8 cellular contexts compared by ENCODE assay signal in genomic region chr2:165793779-165794519, GRCh38. TPM values are rescaled to one million over a fixed set of nuclear protein-coding genes. Genes with fewer than 3 reads are reported as not detected.
DNase-seq lines count a peak whose midpoint lies in the region; ATAC-seq and TF ChIP-seq lines count a peak whose summit lies in the region.

TSS of gene GALNT3 (minus strand) at chr2:165794247. CDS start at chr2:165770700, 23,547 bp downstream.

- POLR2A ChIA-PET in Caco-2 (lab: Charles Lee) = interaction anchor here (0.6 to 1.9 kb wide), 6 partner anchors 9 to 359 kb away, joined by 3 to 9 read pairs (median 4); partner anchors contain the start of gene TTC21B

- TF ChIP-seq CTCF in Caco-2 (IDR thresholded peaks at IDR 0.05; ENCODE audit: insufficient read depth in 1 of 2, low read depth in 1 of 2, low read length in 1 of 2, severe bottlenecking in 1 of 2, unreplicated experiment in 1 of 2) (peak in 1 of 2 experiments; percentile 4), HL-60 (IDR thresholded peaks at IDR 0.05; ENCODE audit: insufficient read depth, low read length) (no peak), mammary epithelial cell (conservative IDR thresholded peaks at IDR 0.05 in 1 of 2, IDR thresholded peaks at IDR 0.05 in 1 of 2; ENCODE audit: extremely low read depth in 1 of 2, insufficient read depth in 1 of 2, low read depth in 1 of 2, low read length in 2 of 2) (peak in 1 of 2 donors; percentile 7), kidney epithelial cell (IDR thresholded peaks at IDR 0.05; ENCODE audit: insufficient read depth, low read length, poor library complexity, severe bottlenecking) (no peak)

- H3K4me2 ChIP-seq in mammary epithelial cell (ENCODE audit: insufficient read depth, low read depth, low read length) = peak within 1 kb of the TSS; percentile 96

- H3K4me3 ChIP-seq in Caco-2 (ENCODE audit: low read depth, low read length) = peak within 1 kb of the TSS; percentile 87
- H3K4me3 ChIP-seq in HL-60 (replicated peaks; ENCODE audit: insufficient read depth, low read length) = peak within 1 kb of the TSS; percentile 97
- peak within 1 kb of the TSS; percentile 74 to 96 (median 80) for H3K4me3 ChIP-seq in mammary epithelial cell (replicated peaks in 1 of 3; ENCODE audit: insufficient read depth in 1 of 3, low read depth in 2 of 3, low read length in 3 of 3)
- H3K4me3 ChIP-seq in kidney epithelial cell (ENCODE audit: low read depth, low read length) = peak within 1 kb of the TSS; percentile 77

- no peaks in the 10 kb centered on the region for H3K27me3 Mint-ChIP-seq in Caco-2 (ENCODE audit: insufficient read depth, unreplicated experiment)

- no peaks in the 10 kb centered on the region for H3K9me3 Mint-ChIP-seq in Caco-2 (ENCODE audit: unreplicated experiment)

- CTCF ChIA-PET in Caco-2 (lab: Charles Lee) = interaction anchor here (0.5 to 1.9 kb wide), 7 partner anchors 10 to 1596 kb away, joined by 3 to 23 read pairs (median 3); partner anchors contain the start of gene SCN1A
- CTCF ChIA-PET in mammary epithelial cell (lab: Charles Lee; ENCODE audit: low non-redundant PET) = interaction anchor here (0.5 to 2.1 kb wide), 2 partner anchors 80 to 365 kb away, joined by 3 to 7 read pairs; no protein-coding TSS in a partner anchor

- in situ Hi-C loops in mammary epithelial cell (cut with MboI; ENCODE audit: low sequenced_read_pairs in 2 of 2) = loop anchor here in 1 of 2 donors (10.0 kb wide), 1 partner anchor 81 kb away; no protein-coding TSS in a partner anchor

- H3K27me3 ChIP-seq in Caco-2 (replicated peaks; ENCODE audit: control insufficient read depth, insufficient read depth, low read length) (no peaks in the 10 kb centered on the region), HL-60 (ENCODE audit: insufficient read depth, poor library complexity, severe bottlenecking) (no peaks in the 10 kb centered on the region), mammary epithelial cell (ENCODE audit: insufficient read depth, low read length) (no peaks in the 10 kb centered on the region), kidney epithelial cell (ENCODE audit: control insufficient read depth, insufficient read depth, low read length) (peaks cover 4% of the 10 kb centered on the region)

- no peaks in the 10 kb centered on the region for H3K36me3 ChIP-seq in Caco-2 (ENCODE audit: control insufficient read depth, insufficient read depth, low read length)
- no peaks in the 10 kb centered on the region for H3K36me3 ChIP-seq in mammary epithelial cell (ENCODE audit: insufficient read depth, low read length)
- no peaks in the 10 kb centered on the region for H3K36me3 ChIP-seq in kidney epithelial cell (ENCODE audit: control insufficient read depth, insufficient read depth, low read length)

- peak within 1 kb of the TSS; percentile 85 for H2AFZ ChIP-seq in mammary epithelial cell (ENCODE audit: low read depth, low read length)

- H3K4me3 Mint-ChIP-seq in Caco-2 (ENCODE audit: unreplicated experiment) = peak within 1 kb of the TSS; percentile 97

- H3K27ac ChIP-seq in HL-60 (replicated peaks) (peak within 1 kb of the TSS; percentile 90), mammary epithelial cell (ENCODE audit: insufficient read depth, low read depth, low read length) (peak within 1 kb of the TSS; percentile 96)

- peak; percentile 31 for ATAC-seq in GM21360 (IDR thresholded peaks at IDR 0.05; ENCODE audit: unreplicated experiment)

- BruUV-seq in Caco-2 (replicated peaks; lab: Mats Ljungman, UMichigan) = no TSS peak
- no TSS peak for BruUV-seq in mammary epithelial cell (replicated peaks; lab: Mats Ljungman, UMichigan)

- peaks cover 11% of the 10 kb centered on the region for H3K4me1 Mint-ChIP-seq in Caco-2 (ENCODE audit: low read depth, unreplicated experiment)

- peak; percentile 96 for DNase-seq in Caco-2
- peak in 1 of 2 experiments; percentile 54 for DNase-seq in HL-60 (ENCODE audit: low read depth in 1 of 2, low spot score in 1 of 2)
- DNase-seq in mammary epithelial cell = peak; percentile 93
- DNase-seq in kidney epithelial cell (ENCODE audit: low read depth) = no peak
- peak; percentile 27 to 31 for DNase-seq in stimulated activated CD4-positive, alpha-beta T cell treated with anti-CD3 and anti-CD28 coated beads, Interleukin-2, amount 100 ng/mL, for 24 hours
- DNase-seq in kidney glomerular epithelial cell (lab: John Stamatoyannopoulos, UW) = no peak

- no peaks in the 10 kb centered on the region for H3K4me1 ChIP-seq in Caco-2
- peaks cover 15% of the 10 kb centered on the region for H3K4me1 ChIP-seq in mammary epithelial cell (ENCODE audit: insufficient read depth, low read length)

- H3K9me3 ChIP-seq in Caco-2 (no peaks in the 10 kb centered on the region), mammary epithelial cell (replicated peaks; ENCODE audit: insufficient read depth, low read length) (no peaks in the 10 kb centered on the region)

- peak within 1 kb of the TSS; percentile 99 for H3K9ac ChIP-seq in mammary epithelial cell (ENCODE audit: insufficient read depth, low read length)

- H3K79me2 ChIP-seq in mammary epithelial cell (ENCODE audit: insufficient read depth, low read length) = peaks cover 49% of the 10 kb centered on the region

- H4K20me1 ChIP-seq in mammary epithelial cell (ENCODE audit: insufficient read depth, low read length) = no peaks in the 10 kb centered on the region

- dilution Hi-C loops in mammary epithelial cell (cut with HindIII; ENCODE audit: low sequenced_read_pairs) = no loop called here

- intact Hi-C loops in Caco-2 (cut with micrococcal nuclease; ENCODE audit: unreplicated experiment) (loop anchor here (1.0 kb wide), 2 partner anchors 80 to 159 kb away; partner anchors contain the start of gene TTC21B), mammary epithelial cell (cut with micrococcal nuclease) (loop anchor here (1.0 to 5.0 kb wide), 5 partner anchors 39 to 782 kb away; no protein-coding TSS in a partner anchor)
- intact Hi-C loops in T-helper 1 cell treated with Interleukin-12 subunit alpha and Interleukin-12 subunit beta and Interleukin-4 antibody, amounts not matched to agents 30 ng/mL and 1 ng/mL, for 36 hours (cut with micrococcal nuclease) = loop anchor here (1.0 to 5.0 kb wide), 6 partner anchors 17 to 1057 kb away; partner anchors contain the start of gene TTC21B

- H3K36me3 Mint-ChIP-seq in Caco-2 (ENCODE audit: insufficient read depth, unreplicated experiment) = peaks cover 11% of the 10 kb centered on the region

- WGBS in mammary epithelial cell (ENCODE audit: low coverage, missing lambda C conversion rate) = 2% methylated on average over 11 of the region's 70 CpGs

- H3K27ac Mint-ChIP-seq in Caco-2 (ENCODE audit: unreplicated experiment) = peak within 1 kb of the TSS; percentile 98

RNA-seq across cellular contexts. Expression of gene GALNT3, which starts in this region (rescaled TPM):
- total RNA-seq in Caco-2 (2022) (17.2 and 19.0 TPM in 2 replicates), mammary epithelial cell (10 to 100 TPM; 68.1 to 70.2 TPM), kidney epithelial cell (19.6 and 22.9 TPM in 2 replicates)
- 15.4 and 17.5 TPM in 2 replicates for total RNA-seq in T-helper 1 cell treated with Interleukin-12 subunit alpha and Interleukin-12 subunit beta and Interleukin-4 antibody, amounts not matched to agents 30 ng/mL and 1 ng/mL, for 36 hours
- polyA plus RNA-seq in mammary epithelial cell = 29.0 TPM
- polyA minus RNA-seq in mammary epithelial cell = 99.7 TPM

Comparison
In these comparisons a context has a peak if more than half of its experiments do, and no peak if none do; other contexts are left out.
1. DNase-seq: peak in Caco-2 (2 of 2), mammary epithelial cell (single experiment) and stimulated activated CD4-positive, alpha-beta T cell treated with anti-CD3 and anti-CD28 coated beads, Interleukin-2, amount 100 ng/mL, for 24 hours (2 of 2); none in kidney epithelial cell (single experiment) and kidney glomerular epithelial cell (single experiment).
2. Peak in every context shown above with its lines, with median percentiles within 50 percentile points of each other: H3K4me3 ChIP-seq.